1 cellular context compared by ENCODE assay signal in the genomic region with DNA sequence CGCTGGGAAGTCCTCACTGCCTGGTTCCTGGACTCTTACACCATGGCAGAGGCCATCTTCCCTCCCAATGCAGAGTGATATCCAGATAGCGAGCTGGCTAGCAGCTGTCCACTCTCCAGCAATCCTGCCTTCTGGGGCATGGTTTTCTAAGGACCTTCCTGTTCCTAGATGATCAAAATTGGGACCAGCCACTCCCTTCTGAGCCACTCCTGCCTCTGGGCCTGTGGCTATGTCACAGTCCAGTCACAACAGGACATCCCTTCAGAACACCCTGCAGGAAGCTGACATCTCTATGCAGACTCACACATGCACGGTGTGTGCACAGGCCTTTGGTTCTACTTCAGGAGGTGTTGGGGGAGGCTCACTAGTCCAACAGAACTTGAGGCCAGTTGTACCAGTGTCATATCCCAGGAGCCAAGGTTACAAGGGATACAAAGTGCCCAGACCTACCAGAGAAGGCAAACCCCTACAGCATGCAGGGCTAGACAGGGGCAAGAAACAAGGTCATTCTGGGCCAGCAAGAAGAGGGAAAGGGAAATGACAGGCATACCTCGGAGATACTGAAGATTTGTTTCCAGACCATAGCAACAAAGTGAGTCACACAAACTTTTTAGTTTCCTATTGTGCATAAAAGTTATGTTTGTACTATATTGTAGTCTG.
A peak's percentile ranks its signal among the peaks of the same experiment; 100 is the strongest.
TF ChIP-seq lines count a peak whose summit lies in the region.

No MANE protein-coding gene starts in this region.

TF ChIP-seq in K562, 482 proteins besides CTCF, POLR2A, EP300 and RAD21 (continued from another document):
- TF ChIP-seq, protein P1, sequence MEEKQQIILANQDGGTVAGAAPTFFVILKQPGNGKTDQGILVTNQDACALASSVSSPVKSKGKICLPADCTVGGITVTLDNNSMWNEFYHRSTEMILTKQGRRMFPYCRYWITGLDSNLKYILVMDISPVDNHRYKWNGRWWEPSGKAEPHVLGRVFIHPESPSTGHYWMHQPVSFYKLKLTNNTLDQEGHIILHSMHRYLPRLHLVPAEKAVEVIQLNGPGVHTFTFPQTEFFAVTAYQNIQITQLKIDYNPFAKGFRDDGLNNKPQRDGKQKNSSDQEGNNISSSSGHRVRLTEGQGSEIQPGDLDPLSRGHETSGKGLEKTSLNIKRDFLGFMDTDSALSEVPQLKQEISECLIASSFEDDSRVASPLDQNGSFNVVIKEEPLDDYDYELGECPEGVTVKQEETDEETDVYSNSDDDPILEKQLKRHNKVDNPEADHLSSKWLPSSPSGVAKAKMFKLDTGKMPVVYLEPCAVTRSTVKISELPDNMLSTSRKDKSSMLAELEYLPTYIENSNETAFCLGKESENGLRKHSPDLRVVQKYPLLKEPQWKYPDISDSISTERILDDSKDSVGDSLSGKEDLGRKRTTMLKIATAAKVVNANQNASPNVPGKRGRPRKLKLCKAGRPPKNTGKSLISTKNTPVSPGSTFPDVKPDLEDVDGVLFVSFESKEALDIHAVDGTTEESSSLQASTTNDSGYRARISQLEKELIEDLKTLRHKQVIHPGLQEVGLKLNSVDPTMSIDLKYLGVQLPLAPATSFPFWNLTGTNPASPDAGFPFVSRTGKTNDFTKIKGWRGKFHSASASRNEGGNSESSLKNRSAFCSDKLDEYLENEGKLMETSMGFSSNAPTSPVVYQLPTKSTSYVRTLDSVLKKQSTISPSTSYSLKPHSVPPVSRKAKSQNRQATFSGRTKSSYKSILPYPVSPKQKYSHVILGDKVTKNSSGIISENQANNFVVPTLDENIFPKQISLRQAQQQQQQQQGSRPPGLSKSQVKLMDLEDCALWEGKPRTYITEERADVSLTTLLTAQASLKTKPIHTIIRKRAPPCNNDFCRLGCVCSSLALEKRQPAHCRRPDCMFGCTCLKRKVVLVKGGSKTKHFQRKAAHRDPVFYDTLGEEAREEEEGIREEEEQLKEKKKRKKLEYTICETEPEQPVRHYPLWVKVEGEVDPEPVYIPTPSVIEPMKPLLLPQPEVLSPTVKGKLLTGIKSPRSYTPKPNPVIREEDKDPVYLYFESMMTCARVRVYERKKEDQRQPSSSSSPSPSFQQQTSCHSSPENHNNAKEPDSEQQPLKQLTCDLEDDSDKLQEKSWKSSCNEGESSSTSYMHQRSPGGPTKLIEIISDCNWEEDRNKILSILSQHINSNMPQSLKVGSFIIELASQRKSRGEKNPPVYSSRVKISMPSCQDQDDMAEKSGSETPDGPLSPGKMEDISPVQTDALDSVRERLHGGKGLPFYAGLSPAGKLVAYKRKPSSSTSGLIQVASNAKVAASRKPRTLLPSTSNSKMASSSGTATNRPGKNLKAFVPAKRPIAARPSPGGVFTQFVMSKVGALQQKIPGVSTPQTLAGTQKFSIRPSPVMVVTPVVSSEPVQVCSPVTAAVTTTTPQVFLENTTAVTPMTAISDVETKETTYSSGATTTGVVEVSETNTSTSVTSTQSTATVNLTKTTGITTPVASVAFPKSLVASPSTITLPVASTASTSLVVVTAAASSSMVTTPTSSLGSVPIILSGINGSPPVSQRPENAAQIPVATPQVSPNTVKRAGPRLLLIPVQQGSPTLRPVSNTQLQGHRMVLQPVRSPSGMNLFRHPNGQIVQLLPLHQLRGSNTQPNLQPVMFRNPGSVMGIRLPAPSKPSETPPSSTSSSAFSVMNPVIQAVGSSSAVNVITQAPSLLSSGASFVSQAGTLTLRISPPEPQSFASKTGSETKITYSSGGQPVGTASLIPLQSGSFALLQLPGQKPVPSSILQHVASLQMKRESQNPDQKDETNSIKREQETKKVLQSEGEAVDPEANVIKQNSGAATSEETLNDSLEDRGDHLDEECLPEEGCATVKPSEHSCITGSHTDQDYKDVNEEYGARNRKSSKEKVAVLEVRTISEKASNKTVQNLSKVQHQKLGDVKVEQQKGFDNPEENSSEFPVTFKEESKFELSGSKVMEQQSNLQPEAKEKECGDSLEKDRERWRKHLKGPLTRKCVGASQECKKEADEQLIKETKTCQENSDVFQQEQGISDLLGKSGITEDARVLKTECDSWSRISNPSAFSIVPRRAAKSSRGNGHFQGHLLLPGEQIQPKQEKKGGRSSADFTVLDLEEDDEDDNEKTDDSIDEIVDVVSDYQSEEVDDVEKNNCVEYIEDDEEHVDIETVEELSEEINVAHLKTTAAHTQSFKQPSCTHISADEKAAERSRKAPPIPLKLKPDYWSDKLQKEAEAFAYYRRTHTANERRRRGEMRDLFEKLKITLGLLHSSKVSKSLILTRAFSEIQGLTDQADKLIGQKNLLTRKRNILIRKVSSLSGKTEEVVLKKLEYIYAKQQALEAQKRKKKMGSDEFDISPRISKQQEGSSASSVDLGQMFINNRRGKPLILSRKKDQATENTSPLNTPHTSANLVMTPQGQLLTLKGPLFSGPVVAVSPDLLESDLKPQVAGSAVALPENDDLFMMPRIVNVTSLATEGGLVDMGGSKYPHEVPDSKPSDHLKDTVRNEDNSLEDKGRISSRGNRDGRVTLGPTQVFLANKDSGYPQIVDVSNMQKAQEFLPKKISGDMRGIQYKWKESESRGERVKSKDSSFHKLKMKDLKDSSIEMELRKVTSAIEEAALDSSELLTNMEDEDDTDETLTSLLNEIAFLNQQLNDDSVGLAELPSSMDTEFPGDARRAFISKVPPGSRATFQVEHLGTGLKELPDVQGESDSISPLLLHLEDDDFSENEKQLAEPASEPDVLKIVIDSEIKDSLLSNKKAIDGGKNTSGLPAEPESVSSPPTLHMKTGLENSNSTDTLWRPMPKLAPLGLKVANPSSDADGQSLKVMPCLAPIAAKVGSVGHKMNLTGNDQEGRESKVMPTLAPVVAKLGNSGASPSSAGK (IDR thresholded peaks at IDR 0.05), result peak; percentile 63
- peak; percentile 25; the same call in 1 of the 2 replicates for TF ChIP-seq ZNF12 (CRISPR knock-in tag; IDR thresholded peaks at IDR 0.05)
